Comparison of ENCODE assay signal across 15 cellular contexts in the genomic region with DNA sequence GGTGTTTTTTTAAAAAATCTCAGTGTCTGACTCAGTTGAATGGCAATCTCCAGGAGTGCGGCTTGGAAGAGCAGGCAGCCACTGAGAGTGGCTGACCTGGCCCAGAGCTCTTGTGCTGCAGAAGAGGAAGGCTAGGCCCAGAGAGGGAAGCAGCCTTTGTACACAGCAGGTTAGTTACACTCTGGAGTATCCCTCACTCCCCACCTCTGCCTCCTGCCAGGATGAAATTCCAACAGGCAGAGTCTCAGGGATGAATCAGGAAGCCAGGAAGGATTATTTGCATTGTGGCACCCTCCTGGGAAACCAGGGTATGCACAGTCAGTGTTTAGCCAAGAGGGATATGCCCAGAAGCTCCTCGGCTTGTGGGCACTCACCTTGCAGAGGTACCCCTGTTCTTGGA.
A peak's percentile ranks its signal among the peaks of the same experiment; 100 is the strongest.
DNase-seq lines count a peak whose midpoint lies in the region; ATAC-seq, FAIRE-seq and TF ChIP-seq lines count a peak whose summit lies in the region.
"Had no signal": no experiment of that assay in that cellular context is flagged by ENCODE, and none has a peak within 500 bp of the region (broad histone marks: within the 10 kb centered on the region; RNA-seq: fewer than 3 reads in every experiment).

No MANE protein-coding gene starts in this region.

- H3K27me3 Mint-ChIP-seq in activated T-helper 1 cell treated with anti-CD3 and anti-CD28 coated beads, Interleukin-12 subunit alpha, Interleukin-12 subunit beta, Interleukin-2, Interleukin-4 antibody, amounts not matched to agents 30 ng/mL and 10 ng/mL and 1 ng/mL, durations not matched to agents 14 hours and 24 hours and 36 hours (ENCODE audit: insufficient read depth): no peaks in the 10 kb centered on the region

- no peak overlapping the region for H3K27ac Mint-ChIP-seq in activated T-helper 1 cell treated with anti-CD3 and anti-CD28 coated beads, Interleukin-12 subunit alpha, Interleukin-12 subunit beta, Interleukin-2, Interleukin-4 antibody, amounts not matched to agents 30 ng/mL and 10 ng/mL and 1 ng/mL, durations not matched to agents 14 hours and 24 hours and 36 hours
- H3K27ac Mint-ChIP-seq: CD4-positive, alpha-beta T cell; IgD-negative memory B cell had no signal

- intact Hi-C loops in activated T-helper 1 cell treated with anti-CD3 and anti-CD28 coated beads, Interleukin-12 subunit alpha, Interleukin-12 subunit beta, Interleukin-2, Interleukin-4 antibody, amounts not matched to agents 30 ng/mL and 10 ng/mL and 1 ng/mL, durations not matched to agents 14 hours and 24 hours and 36 hours (cut with micrococcal nuclease): no loop called here
- intact Hi-C loops in left colon (cut with DNase I, micrococcal nuclease): no loop called here

- FAIRE-seq in H54 (lab: Jason Lieb, UNC): peak; percentile 68
- no peak for FAIRE-seq in RCC 7860 (lab: Jason Lieb, UNC)

- no peak for ATAC-seq in left colon

- peaks cover 11% of the 10 kb centered on the region for H3K9me3 Mint-ChIP-seq in activated T-helper 1 cell treated with anti-CD3 and anti-CD28 coated beads, Interleukin-12 subunit alpha, Interleukin-12 subunit beta, Interleukin-2, Interleukin-4 antibody, amounts not matched to agents 30 ng/mL and 10 ng/mL and 1 ng/mL, durations not matched to agents 14 hours and 24 hours and 36 hours
- H3K9me3 Mint-ChIP-seq: CD4-positive, alpha-beta T cell had no signal

- H3K4me3 Mint-ChIP-seq in activated T-helper 1 cell treated with anti-CD3 and anti-CD28 coated beads, Interleukin-12 subunit alpha, Interleukin-12 subunit beta, Interleukin-2, Interleukin-4 antibody, amounts not matched to agents 30 ng/mL and 10 ng/mL and 1 ng/mL, durations not matched to agents 14 hours and 24 hours and 36 hours: no peak overlapping the region
- H3K4me3 Mint-ChIP-seq: CD4-positive, alpha-beta T cell; IgD-negative memory B cell had no signal

- TF ChIP-seq POLR2A in H54 (IDR thresholded peaks at IDR 0.05; ENCODE audit: low read depth, low read length): no peak

- DNase-seq in H54 (ENCODE audit: insufficient read length, low spot score): no peak
- DNase-seq in RCC 7860 (ENCODE audit: low spot score): peak; percentile 62
- peak; percentile 30 for DNase-seq in iPS-NIHi11 (ENCODE audit: low spot score)
- DNase-seq in renal cortical epithelial cell (ENCODE audit: low read depth): peak; percentile 8
- no peak for DNase-seq in activated T-helper 1 cell treated with anti-CD3 and anti-CD28 coated beads, Interleukin-12 subunit alpha, Interleukin-12 subunit beta, Interleukin-2, Interleukin-4 antibody, amounts not matched to agents 30 ng/mL and 10 ng/mL and 1 ng/mL, durations not matched to agents 14 hours and 24 hours and 36 hours (ENCODE audit: low spot score)
- no peak for DNase-seq in activated T-cell treated with anti-CD3 and anti-CD28 coated beads for 4 hours
- no peak for DNase-seq in left colon
- DNase-seq: Calu3; CD4-positive, alpha-beta T cell; DMS79 treated with DMSO at 0.1 percent for 48 hours; MV-4-11; NCI-H1417 treated with DMSO at 0.1 percent for 48 hours; NCI-H2029; NCI-H524 treated with DMSO at 0.1 percent for 48 hours had no signal

- H3K36me3 Mint-ChIP-seq in activated T-helper 1 cell treated with anti-CD3 and anti-CD28 coated beads, Interleukin-12 subunit alpha, Interleukin-12 subunit beta, Interleukin-2, Interleukin-4 antibody, amounts not matched to agents 30 ng/mL and 10 ng/mL and 1 ng/mL, durations not matched to agents 14 hours and 24 hours and 36 hours (ENCODE audit: low read depth): no peaks in the 10 kb centered on the region
- H3K36me3 Mint-ChIP-seq: IgD-negative memory B cell had no signal

- H3K4me1 Mint-ChIP-seq in activated T-helper 1 cell treated with anti-CD3 and anti-CD28 coated beads, Interleukin-12 subunit alpha, Interleukin-12 subunit beta, Interleukin-2, Interleukin-4 antibody, amounts not matched to agents 30 ng/mL and 10 ng/mL and 1 ng/mL, durations not matched to agents 14 hours and 24 hours and 36 hours (ENCODE audit: low read depth): no peaks in the 10 kb centered on the region

Comparison
In these comparisons a context has a peak if more than half of its experiments do, and no peak if none do; other contexts are left out.
1. DNase-seq: peak in RCC 7860 (single experiment), iPS-NIHi11 (single experiment) and renal cortical epithelial cell (single experiment); none in H54 (single experiment), activated T-helper 1 cell treated with anti-CD3 and anti-CD28 coated beads, Interleukin-12 subunit alpha, Interleukin-12 subunit beta, Interleukin-2, Interleukin-4 antibody, amounts not matched to agents 30 ng/mL and 10 ng/mL and 1 ng/mL, durations not matched to agents 14 hours and 24 hours and 36 hours (single experiment), activated T-cell treated with anti-CD3 and anti-CD28 coated beads for 4 hours (single experiment) and left colon (0 of 2).